Comparison of ENCODE assay signal across 8 cellular contexts in the genomic region with DNA sequence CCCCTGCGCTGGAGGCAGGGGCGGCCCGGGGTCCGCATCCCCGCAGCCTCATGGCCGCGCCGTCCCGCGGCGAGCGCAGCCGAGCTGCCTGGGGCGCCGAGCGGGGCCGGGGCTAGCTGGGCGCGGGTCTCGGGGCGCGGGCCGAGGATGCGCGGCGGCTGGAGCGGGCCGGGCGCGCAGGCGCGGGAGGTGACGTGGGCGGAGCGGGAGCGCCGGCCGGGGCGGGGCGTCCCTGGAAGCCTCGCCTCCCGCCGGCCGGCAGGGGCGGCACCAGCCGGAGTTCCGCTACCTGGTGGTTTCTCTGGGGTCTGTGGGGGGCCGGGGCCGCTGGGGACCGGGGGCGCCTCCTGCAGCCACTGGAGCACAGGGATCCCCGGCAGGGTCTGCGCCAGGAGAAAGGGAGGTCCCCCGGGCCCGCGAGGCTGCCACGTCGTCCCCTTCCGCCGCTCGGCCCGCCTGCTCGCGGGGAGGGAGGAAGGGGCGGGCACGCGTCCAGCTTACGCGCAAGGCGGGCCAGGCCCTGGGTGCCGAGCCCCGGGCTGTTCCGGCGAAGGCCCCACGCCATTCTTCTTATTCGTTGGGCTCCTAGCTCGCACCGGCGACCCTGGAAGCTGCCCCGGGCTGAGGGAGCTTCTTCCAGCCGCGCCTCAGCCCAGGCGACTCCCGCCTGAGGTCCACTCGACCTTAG. TPM values are rescaled to one million over a fixed set of nuclear protein-coding genes. Genes with fewer than 3 reads are reported as not detected.
DNase-seq lines count a peak whose midpoint lies in the region; ATAC-seq and TF ChIP-seq lines count a peak whose summit lies in the region.

A gene with protein sequence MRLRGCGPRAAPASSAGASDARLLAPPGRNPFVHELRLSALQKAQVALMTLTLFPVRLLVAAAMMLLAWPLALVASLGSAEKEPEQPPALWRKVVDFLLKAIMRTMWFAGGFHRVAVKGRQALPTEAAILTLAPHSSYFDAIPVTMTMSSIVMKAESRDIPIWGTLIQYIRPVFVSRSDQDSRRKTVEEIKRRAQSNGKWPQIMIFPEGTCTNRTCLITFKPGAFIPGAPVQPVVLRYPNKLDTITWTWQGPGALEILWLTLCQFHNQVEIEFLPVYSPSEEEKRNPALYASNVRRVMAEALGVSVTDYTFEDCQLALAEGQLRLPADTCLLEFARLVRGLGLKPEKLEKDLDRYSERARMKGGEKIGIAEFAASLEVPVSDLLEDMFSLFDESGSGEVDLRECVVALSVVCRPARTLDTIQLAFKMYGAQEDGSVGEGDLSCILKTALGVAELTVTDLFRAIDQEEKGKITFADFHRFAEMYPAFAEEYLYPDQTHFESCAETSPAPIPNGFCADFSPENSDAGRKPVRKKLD (minus strand): TSS at position 168 of the 688 bp plus-strand sequence. CDS start 116 bp downstream, at position 52.

- no peaks in the 10 kb centered on the region for H3K9me3 Mint-ChIP-seq in T-cell

- H3K27ac ChIP-seq in heart left ventricle (peak within 1 kb of the TSS; percentile 78 to 97 (median 94)), upper lobe of left lung (peak within 1 kb of the TSS; percentile 91 to 96 (median 93))

- H3K9me3 ChIP-seq in adipocyte (ENCODE audit: control insufficient read depth, low read length) = no peaks in the 10 kb centered on the region
- H3K9me3 ChIP-seq in heart left ventricle = no peaks in the 10 kb centered on the region
- H3K9me3 ChIP-seq in upper lobe of left lung = no peaks in the 10 kb centered on the region

- peak in 1 of 4 donors; percentile 7 for TF ChIP-seq EP300 in upper lobe of left lung (IDR thresholded peaks at IDR 0.05)

- peaks cover 4% of the 10 kb centered on the region for H3K36me3 ChIP-seq in adipocyte (ENCODE audit: control insufficient read depth, insufficient read depth, low read length, severe bottlenecking)
- H3K36me3 ChIP-seq in heart left ventricle = peaks cover 0 to 20% (median 8%) of the 10 kb centered on the region in 9 donors
- H3K36me3 ChIP-seq in upper lobe of left lung = peaks cover 0 to 23% (median 12%) of the 10 kb centered on the region in 4 donors

- intact Hi-C loops in heart left ventricle (cut with DNase I) = loop anchor here in 1 of 10 donors (2.0 to 10.0 kb wide), 3 partner anchors 108 to 271 kb away; partner anchors contain the start of genes CLPTM1L and MRPL36
- intact Hi-C loops in posterior cingulate gyrus (cut with DNase I) = loop anchor here (10.0 kb wide), 1 partner anchor 121 kb away; no protein-coding TSS in a partner anchor

- H3K4me1 Mint-ChIP-seq in T-cell = peaks cover 14 to 34% (median 27%) of the 10 kb centered on the region in 3 donors

- peak within 1 kb of the TSS; percentile 28 for H3K27ac Mint-ChIP-seq in T-cell

- no peaks in the 10 kb centered on the region for H3K27me3 Mint-ChIP-seq in T-cell

- POLR2A ChIA-PET in T-cell (lab: Charles Lee) = interaction anchor here (0.6 to 1.1 kb wide), 2 partner anchors 11 to 21 kb away, joined by 3 read pairs; no protein-coding TSS in a partner anchor

- H3K4me1 ChIP-seq in adipocyte (ENCODE audit: control insufficient read depth, insufficient read depth, low read length) (peaks cover 19% of the 10 kb centered on the region), heart left ventricle (peaks cover 0 to 29% (median 17%) of the 10 kb centered on the region in 12 donors), upper lobe of left lung (peaks cover 16 to 39% (median 23%) of the 10 kb centered on the region in 4 donors)

- 0 to 9% (median 3%) methylated on average over 16 to 85 of the region's 85 CpGs for WGBS in heart left ventricle, 4 donors
- 3 to 27% methylated on average over 11 of the region's 85 CpGs for WGBS in upper lobe of left lung, 2 donors

- CTCF ChIA-PET in T-cell (lab: Charles Lee) = no interaction called here

- TF ChIP-seq POLR2A in heart left ventricle (IDR thresholded peaks at IDR 0.05) (peak in 1 of 2 donors; percentile 38), upper lobe of left lung (IDR thresholded peaks at IDR 0.05) (peak in 2 of 4 donors; percentile 43 to 63)

- H3K27me3 ChIP-seq in adipocyte (replicated peaks; ENCODE audit: control insufficient read depth, insufficient read depth, low read length) (no peaks in the 10 kb centered on the region), heart left ventricle (no peaks in the 10 kb centered on the region), upper lobe of left lung (no peaks in the 10 kb centered on the region)

- H3K9ac ChIP-seq in adipocyte (ENCODE audit: low read length) = peak within 1 kb of the TSS; percentile 89

- peak within 1 kb of the TSS; percentile 78 for H3K4me3 ChIP-seq in GM12865 (ENCODE audit: low read depth, low read length)
- H3K4me3 ChIP-seq in HFF-Myc (replicated peaks; ENCODE audit: low read depth, low read length) = peak within 1 kb of the TSS; percentile 75
- H3K4me3 ChIP-seq in adipocyte (ENCODE audit: low read length) = peak within 1 kb of the TSS; percentile 84
- peak within 1 kb of the TSS; percentile 63 to 99 (median 80) for H3K4me3 ChIP-seq in heart left ventricle
- H3K4me3 ChIP-seq in upper lobe of left lung = peak within 1 kb of the TSS; percentile 59 to 98 (median 88)

- peaks cover 7% of the 10 kb centered on the region for H3K36me3 Mint-ChIP-seq in T-cell

- ATAC-seq in T-cell (replicated peaks in 1 of 4) (peak; percentile 87 to 91 (median 90)), heart left ventricle (peak; percentile 67 to 95 (median 92)), upper lobe of left lung (ENCODE audit: low FRiP score in 2 of 2) (peak; percentile 74 to 95)

- H3K4me3 Mint-ChIP-seq in T-cell = peak within 1 kb of the TSS; percentile 81 to 85 (median 84)

- DNase-seq in GM12865 (ENCODE audit: low read depth) (peak; percentile 91), HFF-Myc (ENCODE audit: extremely low read depth, low read depth) (no peak), MV-4-11 (lab: John Stamatoyannopoulos, UW) (peak; percentile 51), T-cell (peak in 32 of 34 experiments; percentile 27 to 78 (median 56)), adipocyte (ENCODE audit: low read depth) (peak; percentile 92), heart left ventricle (peak; percentile 84 to 92 (median 87)), posterior cingulate gyrus (peak; percentile 55 to 97 (median 75)), upper lobe of left lung (peak; percentile 81 to 97)

- TF ChIP-seq CTCF in GM12865 (IDR thresholded peaks at IDR 0.05; ENCODE audit: insufficient read depth, low read depth, low read length, missing control alignments) = no peak
- no peak for TF ChIP-seq CTCF in HFF-Myc (IDR thresholded peaks at IDR 0.05; ENCODE audit: low read depth, low read length, missing control alignments)
- TF ChIP-seq CTCF in heart left ventricle (IDR thresholded peaks at IDR 0.05) = peak in 10 of 12 donors; percentile 7 to 46 (median 28)
- peak; percentile 18 to 56 (median 52) for TF ChIP-seq CTCF in upper lobe of left lung (IDR thresholded peaks at IDR 0.05)

RNA-seq across cellular contexts. Expression of the gene that starts here (rescaled TPM):
- 10 to 100 TPM; 27.9 to 57.7 (median 50.3) TPM for total RNA-seq in T-cell
- total RNA-seq in heart left ventricle = 10 to 100 TPM in 4 of 9 donors, 1 to 10 TPM in 5; 8.2 to 30.6 (median 9.9) TPM
- 10 to 100 TPM in 1 of 2 donors, 1 to 10 TPM in 1; 9.6 to 21.9 TPM for polyA plus RNA-seq in heart left ventricle
- 100 to 1,000 TPM; 403 to 922 (median 538) TPM for total RNA-seq in upper lobe of left lung

Comparison
In these comparisons a context has a peak if more than half of its experiments do, and no peak if none do; other contexts are left out.
1. RNA of the gene that starts here (total RNA-seq): 403 to 922 TPM in upper lobe of left lung; 27.9 to 57.7 TPM in T-cell and 8.2 to 30.6 TPM in heart left ventricle; every median in the first group is over 4 times any median in the second.
2. CTCF ChIP-seq: peak in heart left ventricle (10 of 12) and upper lobe of left lung (6 of 6); none in GM12865 (single experiment) and HFF-Myc (single experiment).
3. Peak in every context shown above with its lines, with median percentiles within 50 percentile points of each other: H3K4me3 ChIP-seq and ATAC-seq.